Comparison of ENCODE assay signal across 32 cellular contexts in the genomic region with DNA sequence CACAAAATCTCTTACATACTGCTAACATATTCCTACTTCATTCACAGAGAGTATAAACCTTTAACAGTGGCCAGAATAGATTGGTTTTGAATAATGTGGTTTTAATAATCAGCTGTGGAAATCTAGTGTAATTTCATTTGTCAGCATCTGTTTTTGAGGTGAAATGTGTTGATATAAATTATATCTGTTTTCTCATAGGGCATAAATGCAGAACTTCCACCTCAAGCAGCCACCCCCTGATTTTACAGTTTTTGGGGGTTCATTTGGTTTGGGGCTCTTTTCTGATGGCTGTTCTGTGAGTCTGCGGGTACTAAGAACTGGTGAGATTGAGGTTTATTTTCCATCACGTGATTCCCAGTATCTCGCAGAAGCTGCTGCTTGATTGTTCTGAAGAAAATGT. TPM values are rescaled to one million over a fixed set of nuclear protein-coding genes. Genes with fewer than 3 reads are reported as not detected.
"Had no signal": no experiment of that assay in that cellular context is flagged by ENCODE, and none has a peak within 500 bp of the region (broad histone marks: within the 10 kb centered on the region; RNA-seq: fewer than 3 reads in every experiment).

No MANE protein-coding gene starts in this region.

- H3K4me3 ChIP-seq: gastroesophageal sphincter, hepatocyte, neural progenitor cell, right atrium auricular region, smooth muscle cell, stomach, tibial artery had no signal

- H3K9me3 Mint-ChIP-seq: activated naive CD4-positive, alpha-beta T cell treated with anti-CD3 and anti-CD28 coated beads for 36 hours; activated naive CD8-positive, alpha-beta T cell treated with anti-CD3 and anti-CD28 coated beads, Interleukin-2, amount 10 ng/mL, durations not matched to agents 7 days and 5 days; activated T-helper 1 cell treated with anti-CD3 and anti-CD28 coated beads, Interleukin-12 subunit alpha, Interleukin-12 subunit beta, Interleukin-2, Interleukin-4 antibody, amounts not matched to agents 30 ng/mL and 10 ng/mL and 1 ng/mL, durations not matched to agents 14 hours and 24 hours and 36 hours; neural progenitor cell; stimulated activated naive B cell treated with anti-CD40 and anti-IgM and Interleukin-4, amounts not matched to agents 10 μg/mL and 1 μg/mL and 100 μg/mL, for 72 hours; T-helper 1 cell treated with Interleukin-12 subunit alpha and Interleukin-12 subunit beta and Interleukin-4 antibody, amounts not matched to agents 30 μg/mL and 1 μg/mL, for 36 hours had no signal

- H3K4me3 Mint-ChIP-seq: activated CD4-positive, alpha-beta T cell treated with anti-CD3 and anti-CD28 coated beads for 36 hours; activated CD8-positive, alpha-beta T cell treated with anti-CD3 and anti-CD28 coated beads, Interleukin-2, amount 10 ng/mL, durations not matched to agents 7 days and 5 days; activated naive CD4-positive, alpha-beta T cell treated with anti-CD3 and anti-CD28 coated beads for 36 hours; activated naive CD8-positive, alpha-beta T cell treated with anti-CD3 and anti-CD28 coated beads, Interleukin-2, amount 10 ng/mL, durations not matched to agents 7 days and 5 days; activated T-helper 1 cell treated with anti-CD3 and anti-CD28 coated beads, Interleukin-12 subunit alpha, Interleukin-12 subunit beta, Interleukin-2, Interleukin-4 antibody, amounts not matched to agents 30 ng/mL and 10 ng/mL and 1 ng/mL, durations not matched to agents 14 hours and 24 hours and 36 hours; neural progenitor cell; stimulated activated naive B cell treated with anti-CD40 and anti-IgM and Interleukin-4, amounts not matched to agents 10 μg/mL and 1 μg/mL and 100 μg/mL, for 72 hours; T-helper 1 cell treated with Interleukin-12 subunit alpha and Interleukin-12 subunit beta and Interleukin-4 antibody, amounts not matched to agents 30 μg/mL and 1 μg/mL, for 36 hours had no signal

- ATAC-seq: activated CD4-positive, alpha-beta T cell treated with anti-CD3 and anti-CD28 coated beads for 36 hours; activated CD8-positive, alpha-beta T cell treated with anti-CD3 and anti-CD28 coated beads, Interleukin-2, amount 10 ng/mL, durations not matched to agents 7 days and 5 days; gastroesophageal sphincter; left cardiac atrium; left ventricle myocardium superior; stimulated activated naive B cell treated with anti-CD40 and anti-IgM and Interleukin-4, amounts not matched to agents 10 μg/mL and 1 μg/mL and 100 μg/mL, for 72 hours had no signal

- H3K4me1 ChIP-seq: gastroesophageal sphincter, neural progenitor cell, parathyroid adenoma, right atrium auricular region, tibial artery had no signal

- H3K4me1 Mint-ChIP-seq: neural progenitor cell had no signal

- H3K27me3 Mint-ChIP-seq: activated CD4-positive, alpha-beta T cell treated with anti-CD3 and anti-CD28 coated beads for 36 hours had no signal

- H3K36me3 Mint-ChIP-seq: activated naive CD8-positive, alpha-beta T cell treated with anti-CD3 and anti-CD28 coated beads, Interleukin-2, amount 10 ng/mL, durations not matched to agents 7 days and 5 days; neural progenitor cell had no signal

- DNase-seq: activated CD4-positive, alpha-beta T cell treated with anti-CD3 and anti-CD28 coated beads for 36 hours; activated CD4-positive, CD25-positive, alpha-beta regulatory T cell; activated CD8-positive, alpha-beta T cell treated with anti-CD3 and anti-CD28 coated beads, Interleukin-2, amount 10 ng/mL, durations not matched to agents 7 days and 5 days; activated effector memory CD4-positive, alpha-beta T cell treated with anti-CD3 and anti-CD28 coated beads, Interleukin-2, amount 50 U/mL, for 16 hours; activated naive CD4-positive, alpha-beta T cell treated with anti-CD3 and anti-CD28 coated beads for 36 hours; activated naive CD8-positive, alpha-beta T cell treated with anti-CD3 and anti-CD28 coated beads, Interleukin-2, amount 10 ng/mL, durations not matched to agents 7 days and 5 days; amygdala; caudate nucleus; dermis blood vessel endothelial cell; effector CD4-positive, alpha-beta T cell; erythroblast; left cardiac atrium; left ventricle myocardium superior; occipital lobe; stimulated activated CD4-positive, alpha-beta T cell treated with anti-CD3 and anti-CD28 coated beads, Interleukin-1b, Interleukin-23, amount 100 ng/mL, for 48 hours; stimulated activated CD4-positive, alpha-beta T cell treated with anti-CD3 and anti-CD28 coated beads, Interleukin-4, amount 100 ng/mL, for 4 hours; stimulated activated CD8-positive, alpha-beta memory T cell treated with anti-CD3 and anti-CD28 coated beads, Interleukin-4, amount 100 ng/mL, for 48 hours; stimulated activated naive B cell treated with anti-CD40 and anti-IgM and Interleukin-4, amounts not matched to agents 10 μg/mL and 1 μg/mL and 100 μg/mL, for 72 hours; stomach; T1000; tibial artery had no signal

- H3K27me3 ChIP-seq: hepatocyte, neural progenitor cell, right atrium auricular region, stomach, tibial artery had no signal

- H3K27ac Mint-ChIP-seq: activated CD4-positive, alpha-beta T cell treated with anti-CD3 and anti-CD28 coated beads for 36 hours; activated CD8-positive, alpha-beta T cell treated with anti-CD3 and anti-CD28 coated beads, Interleukin-2, amount 10 ng/mL, durations not matched to agents 7 days and 5 days; activated naive CD4-positive, alpha-beta T cell treated with anti-CD3 and anti-CD28 coated beads for 36 hours; activated naive CD8-positive, alpha-beta T cell treated with anti-CD3 and anti-CD28 coated beads, Interleukin-2, amount 10 ng/mL, durations not matched to agents 7 days and 5 days; activated T-helper 1 cell treated with anti-CD3 and anti-CD28 coated beads, Interleukin-12 subunit alpha, Interleukin-12 subunit beta, Interleukin-2, Interleukin-4 antibody, amounts not matched to agents 30 ng/mL and 10 ng/mL and 1 ng/mL, durations not matched to agents 14 hours and 24 hours and 36 hours; neural progenitor cell; stimulated activated naive B cell treated with anti-CD40 and anti-IgM and Interleukin-4, amounts not matched to agents 10 μg/mL and 1 μg/mL and 100 μg/mL, for 72 hours; T-helper 1 cell treated with Interleukin-12 subunit alpha and Interleukin-12 subunit beta and Interleukin-4 antibody, amounts not matched to agents 30 μg/mL and 1 μg/mL, for 36 hours had no signal

- H3K9me3 ChIP-seq: gastroesophageal sphincter, right atrium auricular region, stomach, tibial artery had no signal

- H3K27ac ChIP-seq: gastroesophageal sphincter, hepatocyte, neural progenitor cell, parathyroid adenoma, right atrium auricular region, stomach, tibial artery had no signal

- H3K36me3 ChIP-seq: gastroesophageal sphincter, neural progenitor cell, right atrium auricular region, stomach, tibial artery had no signal

RNA-seq across cellular contexts. Expression of a gene that starts 23.2 kb away (rescaled TPM):
- total RNA-seq: dermis blood vessel endothelial cell, fibroblast of lung, lung microvascular endothelial cell, pulmonary artery endothelial cell had no signal
- polyA plus RNA-seq: fibroblast of lung had no signal
